In the genomic region with DNA sequence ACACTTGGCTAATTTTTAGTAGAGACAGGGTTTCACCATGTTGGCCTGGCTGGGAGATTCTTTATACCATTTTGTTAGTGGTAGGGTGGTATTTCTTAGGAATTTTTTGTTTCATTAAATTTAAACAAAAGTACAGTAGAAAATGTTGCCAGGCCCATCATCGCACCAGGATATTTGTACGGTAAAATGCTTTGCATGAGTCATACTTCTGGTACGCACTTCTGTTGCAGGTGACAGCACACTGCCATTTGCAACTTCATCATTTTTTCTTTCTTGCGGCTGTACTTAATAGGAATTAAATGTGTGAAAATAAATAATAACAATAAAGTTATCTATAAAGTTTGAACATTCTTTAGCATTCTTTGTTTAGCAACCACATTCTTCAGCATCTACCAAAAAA, we compare ENCODE assay signal across 1 cellular context.
TF ChIP-seq lines count a peak whose summit lies in the region.

No MANE protein-coding gene starts in this region.

TF ChIP-seq in GM12878, 131 proteins besides CTCF, POLR2A, EP300 and RAD21 (continued from another document):
- TF ChIP-seq SP1 (IDR thresholded peaks at IDR 0.05; ENCODE audit: low read depth, low read length) (no peak), KAT2A (conservative IDR thresholded peaks at IDR 0.05; ENCODE audit: control insufficient read depth, low read depth, low read length) (no peak), HCFC1 (IDR thresholded peaks at IDR 0.05; ENCODE audit: low read length) (no peak), TAF1 (IDR thresholded peaks at IDR 0.05; ENCODE audit: borderline replicate concordance, low read depth, low read length) (no peak)
